ENCODE assay signal across 35 cellular contexts in the genomic region with DNA sequence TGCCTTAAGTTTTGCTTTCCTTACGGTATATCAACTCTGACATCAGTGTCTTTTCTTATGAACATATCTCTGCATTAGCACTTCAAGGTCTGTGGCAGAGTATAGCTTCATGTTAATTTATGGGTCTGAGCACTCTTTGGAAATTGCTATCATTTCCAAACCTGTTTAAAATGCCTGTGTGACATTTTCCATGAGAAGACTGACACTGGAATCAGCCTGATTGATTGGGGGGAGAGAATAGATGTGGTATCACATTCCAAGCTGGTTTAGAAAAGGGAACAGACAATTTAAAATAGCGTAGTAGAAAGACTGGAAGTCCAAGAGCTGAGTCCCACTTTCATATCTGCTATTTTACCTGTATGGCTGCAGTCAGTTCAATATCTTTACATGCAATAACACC.
"Had no signal": no experiment of that assay in that cellular context is flagged by ENCODE, and none has a peak within 500 bp of the region (broad histone marks: within the 10 kb centered on the region; RNA-seq: fewer than 3 reads in every experiment).

No MANE protein-coding gene starts in this region.

- FAIRE-seq: bronchial epithelial cell, TTC549 had no signal

- H3K36me3 Mint-ChIP-seq: activated CD4-positive, alpha-beta memory T cell treated with anti-CD3 and anti-CD28 coated beads for 36 hours; activated naive CD4-positive, alpha-beta T cell treated with anti-CD3 and anti-CD28 coated beads, Interleukin-2, amount 10 ng/mL, durations not matched to agents 7 days and 5 days; activated naive CD4-positive, alpha-beta T cell treated with anti-CD3 and anti-CD28 coated beads, Interleukin-2, amount 50 U/mL, for 24 hours; activated naive CD8-positive, alpha-beta T cell; activated naive CD8-positive, alpha-beta T cell treated with anti-CD3 and anti-CD28 coated beads, Interleukin-2, amount 10 ng/mL, durations not matched to agents 7 days and 5 days; brain had no signal

- H3K27me3 Mint-ChIP-seq: activated B cell treated with CpG ODN at 0.5 μM for 24 hours; activated CD4-positive, alpha-beta memory T cell treated with anti-CD3 and anti-CD28 coated beads for 36 hours; activated CD4-positive, alpha-beta T cell treated with anti-CD3 and anti-CD28 coated beads, Interleukin-2, amount 10 ng/mL, durations not matched to agents 24 days and 14 days; activated CD8-positive, alpha-beta T cell treated with anti-CD3 and anti-CD28 coated beads for 36 hours; activated naive CD4-positive, alpha-beta T cell treated with anti-CD3 and anti-CD28 coated beads, Interleukin-2, amount 10 ng/mL, durations not matched to agents 7 days and 5 days; activated naive CD4-positive, alpha-beta T cell treated with anti-CD3 and anti-CD28 coated beads, Interleukin-2, amount 50 U/mL, for 24 hours; activated naive CD8-positive, alpha-beta T cell; activated naive CD8-positive, alpha-beta T cell treated with anti-CD3 and anti-CD28 coated beads, Interleukin-2, amount 10 ng/mL, durations not matched to agents 7 days and 5 days; activated naive CD8-positive, alpha-beta T cell treated with anti-CD3 and anti-CD28 coated beads, Interleukin-2, amount 50 U/mL, for 24 hours; activated T-cell treated with anti-CD3 and anti-CD28 coated beads, Interleukin-2, amount 50 U/mL, for 24 hours; central memory CD8-positive, alpha-beta T cell had no signal

- H3K4me1 Mint-ChIP-seq: activated B cell treated with CpG ODN at 0.5 μM for 24 hours; activated CD4-positive, alpha-beta T cell treated with anti-CD3 and anti-CD28 coated beads, Interleukin-2, amount 10 ng/mL, durations not matched to agents 24 days and 14 days; activated naive CD4-positive, alpha-beta T cell treated with anti-CD3 and anti-CD28 coated beads, Interleukin-2, amount 10 ng/mL, durations not matched to agents 7 days and 5 days; activated naive CD4-positive, alpha-beta T cell treated with anti-CD3 and anti-CD28 coated beads, Interleukin-2, amount 50 U/mL, for 24 hours; activated naive CD8-positive, alpha-beta T cell treated with anti-CD3 and anti-CD28 coated beads, Interleukin-2, amount 10 ng/mL, durations not matched to agents 7 days and 5 days; activated naive CD8-positive, alpha-beta T cell treated with anti-CD3 and anti-CD28 coated beads, Interleukin-2, amount 50 U/mL, for 24 hours; brain; central memory CD8-positive, alpha-beta T cell had no signal

- ATAC-seq: activated CD8-positive, alpha-beta T cell treated with anti-CD3 and anti-CD28 coated beads for 36 hours; activated naive CD8-positive, alpha-beta T cell treated with anti-CD3 and anti-CD28 coated beads, Interleukin-2, amount 50 U/mL, for 24 hours had no signal

- H3K36me3 ChIP-seq: ascending aorta, cardiac muscle cell had no signal

- H3K4me1 ChIP-seq: ascending aorta had no signal

- H3K27me3 ChIP-seq: ascending aorta, cardiac muscle cell had no signal

- H3K9me3 ChIP-seq: ascending aorta had no signal

- H3K27ac Mint-ChIP-seq: activated B cell treated with CpG ODN at 0.5 μM for 24 hours; activated CD4-positive, alpha-beta memory T cell treated with anti-CD3 and anti-CD28 coated beads for 36 hours; activated CD4-positive, alpha-beta T cell treated with anti-CD3 and anti-CD28 coated beads, Interleukin-2, amount 10 ng/mL, durations not matched to agents 24 days and 14 days; activated CD8-positive, alpha-beta T cell treated with anti-CD3 and anti-CD28 coated beads for 36 hours; activated naive CD4-positive, alpha-beta T cell treated with anti-CD3 and anti-CD28 coated beads, Interleukin-2, amount 10 ng/mL, durations not matched to agents 7 days and 5 days; activated naive CD4-positive, alpha-beta T cell treated with anti-CD3 and anti-CD28 coated beads, Interleukin-2, amount 50 U/mL, for 24 hours; activated naive CD8-positive, alpha-beta T cell; activated naive CD8-positive, alpha-beta T cell treated with anti-CD3 and anti-CD28 coated beads, Interleukin-2, amount 10 ng/mL, durations not matched to agents 7 days and 5 days; activated naive CD8-positive, alpha-beta T cell treated with anti-CD3 and anti-CD28 coated beads, Interleukin-2, amount 50 U/mL, for 24 hours; activated T-cell treated with anti-CD3 and anti-CD28 coated beads, Interleukin-2, amount 50 U/mL, for 24 hours; activated T-helper 2 cell treated with anti-CD3 and anti-CD28 coated beads, Interferon-gamma antibody, Interleukin-2, Interleukin-4, amounts not matched to agents 10 μg/mL and 5 μg/mL and 100 μg/mL, durations not matched to agents 14 hours and 24 hours and 36 hours; brain; T-helper 1 cell treated with Interleukin-12 subunit alpha and Interleukin-12 subunit beta and Interleukin-4 antibody, amounts not matched to agents 30 μg/mL and 1 μg/mL, for 36 hours; T-helper 2 cell treated with Interferon-gamma antibody and Interleukin-4, amounts not matched to agents 5 μg/mL and 100 μg/mL, for 36 hours had no signal

- DNase-seq: activated B cell treated with CpG ODN at 0.5 μM for 24 hours; activated CD4-positive, alpha-beta memory T cell treated with anti-CD3 and anti-CD28 coated beads for 36 hours; activated CD4-positive, alpha-beta T cell treated with anti-CD3 and anti-CD28 coated beads for 4 hours; activated CD4-positive, alpha-beta T cell treated with anti-CD3 and anti-CD28 coated beads, Interleukin-2, amount 10 ng/mL, durations not matched to agents 24 days and 14 days; activated CD4-positive, alpha-beta T cell treated with anti-CD3 and anti-CD28 coated beads, Interleukin-2, amount 50 U/mL, for 1 hour; activated CD4-positive, alpha-beta T cell treated with anti-CD3 and anti-CD28 coated beads, Interleukin-2, amount 50 U/mL, for 4 hours; activated CD4-positive, CD25-positive, alpha-beta regulatory T cell treated with anti-CD3 and anti-CD28 coated beads, Interleukin-2, amount 50 U/mL, for 72 hours; activated CD8-positive, alpha-beta memory T cell treated with anti-CD3 and anti-CD28 coated beads, Interleukin-2, amount 50 U/mL, for 48 hours; activated CD8-positive, alpha-beta T cell treated with anti-CD3 and anti-CD28 coated beads for 36 hours; activated effector memory CD4-positive, alpha-beta T cell treated with Interleukin-2 at 50 U/mL for 16 hours; activated gamma-delta T cell; activated naive CD4-positive, alpha-beta T cell treated with anti-CD3 and anti-CD28 coated beads, Interleukin-2, amount 10 ng/mL, durations not matched to agents 7 days and 5 days; activated naive CD4-positive, alpha-beta T cell treated with Interleukin-2 at 50 U/mL for 16 hours; activated naive CD8-positive, alpha-beta T cell treated with anti-CD3 and anti-CD28 coated beads, Interleukin-2, amount 10 ng/mL, durations not matched to agents 7 days and 5 days; activated naive CD8-positive, alpha-beta T cell treated with anti-CD3 and anti-CD28 coated beads, Interleukin-2, amount 50 U/mL, for 24 hours; activated T-cell treated with anti-CD3 and anti-CD28 coated beads, Interleukin-2, amount 50 U/mL, for 24 hours; activated T-cell treated with anti-CD3 and anti-CD28 coated beads, Interleukin-2, amount 50 U/mL, for 48 hours; amygdala; anterior cingulate cortex; caudate nucleus; cerebellar nuclear complex; T-helper 1 cell; T-helper 2 cell; T-helper 9 cell had no signal

- H3K4me3 ChIP-seq: ascending aorta, cardiac muscle cell had no signal

- H3K4me3 Mint-ChIP-seq: activated B cell treated with CpG ODN at 0.5 μM for 24 hours; activated CD4-positive, alpha-beta memory T cell treated with anti-CD3 and anti-CD28 coated beads for 36 hours; activated CD4-positive, alpha-beta T cell treated with anti-CD3 and anti-CD28 coated beads, Interleukin-2, amount 10 ng/mL, durations not matched to agents 24 days and 14 days; activated CD8-positive, alpha-beta T cell treated with anti-CD3 and anti-CD28 coated beads for 36 hours; activated naive CD4-positive, alpha-beta T cell treated with anti-CD3 and anti-CD28 coated beads, Interleukin-2, amount 10 ng/mL, durations not matched to agents 7 days and 5 days; activated naive CD4-positive, alpha-beta T cell treated with anti-CD3 and anti-CD28 coated beads, Interleukin-2, amount 50 U/mL, for 24 hours; activated naive CD8-positive, alpha-beta T cell; activated naive CD8-positive, alpha-beta T cell treated with anti-CD3 and anti-CD28 coated beads, Interleukin-2, amount 10 ng/mL, durations not matched to agents 7 days and 5 days; activated naive CD8-positive, alpha-beta T cell treated with anti-CD3 and anti-CD28 coated beads, Interleukin-2, amount 50 U/mL, for 24 hours; activated T-cell treated with anti-CD3 and anti-CD28 coated beads, Interleukin-2, amount 50 U/mL, for 24 hours; brain; central memory CD8-positive, alpha-beta T cell; T-helper 1 cell treated with Interleukin-12 subunit alpha and Interleukin-12 subunit beta and Interleukin-4 antibody, amounts not matched to agents 30 μg/mL and 1 μg/mL, for 36 hours; T-helper 2 cell treated with Interferon-gamma antibody and Interleukin-4, amounts not matched to agents 5 μg/mL and 100 μg/mL, for 36 hours had no signal

- H3K9me3 Mint-ChIP-seq: brain had no signal
